Comparison of ENCODE assay signal across 13 cellular contexts in the genomic region with DNA sequence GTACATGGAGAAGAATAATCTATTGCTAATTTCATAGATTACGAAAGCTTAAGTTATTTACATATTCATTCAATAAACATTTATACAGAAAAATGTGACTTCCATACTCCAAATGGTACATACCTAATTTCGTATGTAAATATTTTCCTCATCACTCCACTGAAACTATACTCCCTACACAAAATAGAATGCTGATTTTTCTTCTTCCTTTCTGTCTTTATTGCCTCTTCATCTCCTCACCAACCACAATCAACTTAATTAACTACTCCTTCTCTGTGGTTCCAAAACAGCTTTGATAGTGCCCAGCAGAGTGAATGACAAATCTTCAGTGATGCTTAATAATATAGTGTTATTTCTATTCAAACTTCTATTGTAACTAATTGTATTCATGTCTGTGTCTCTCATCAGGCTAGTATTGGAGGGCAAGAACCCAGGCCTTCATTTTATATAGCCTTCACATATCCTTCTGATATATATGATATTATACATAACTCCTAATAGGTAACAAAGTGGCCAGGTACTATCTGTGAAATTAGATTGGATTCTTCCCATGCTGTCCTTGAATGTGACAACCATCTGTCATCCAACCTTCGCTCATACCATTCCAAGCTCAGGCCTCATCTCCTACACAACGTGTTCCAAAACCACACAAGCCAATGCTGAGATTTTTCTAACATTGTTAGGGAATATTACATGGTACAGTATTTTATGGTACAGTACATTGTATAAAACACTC. TPM values are rescaled to one million over a fixed set of nuclear protein-coding genes. Genes with fewer than 3 reads are reported as not detected.
DNase-seq lines count a peak whose midpoint lies in the region; ATAC-seq and TF ChIP-seq lines count a peak whose summit lies in the region.
"Had no signal": no experiment of that assay in that cellular context is flagged by ENCODE, and none has a peak within 500 bp of the region (broad histone marks: within the 10 kb centered on the region; RNA-seq: fewer than 3 reads in every experiment).

No MANE protein-coding gene starts in this region.

- peaks cover 7% of the 10 kb centered on the region; the same call in 1 of the 2 replicates for H3K36me3 ChIP-seq in DND-41 (ENCODE audit: insufficient read depth, low read length)
- no peaks in the 10 kb centered on the region for H3K36me3 ChIP-seq in Loucy (ENCODE audit: insufficient read depth, low read length)
- H3K36me3 ChIP-seq in endocrine pancreas (ENCODE audit: control insufficient read depth, insufficient read depth, low read length) = no peaks in the 10 kb centered on the region
- H3K36me3 ChIP-seq in sigmoid colon = no peaks in the 10 kb centered on the region

- 88 to 89% methylated on average over 4 of the region's 4 CpGs for WGBS in sigmoid colon, 2 donors

- H3K79me2 ChIP-seq in DND-41 (ENCODE audit: insufficient read depth, low read length) = peaks cover 99% of the 10 kb centered on the region
- peaks cover 100% of the 10 kb centered on the region for H3K79me2 ChIP-seq in Loucy (ENCODE audit: insufficient read depth, low read length)

- no peak overlapping the region for H2AFZ ChIP-seq in DND-41 (ENCODE audit: low read depth, low read length)
- no peak overlapping the region for H2AFZ ChIP-seq in Loucy (ENCODE audit: low read length)

- no peak for TF ChIP-seq EP300 in sigmoid colon (IDR thresholded peaks at IDR 0.05)

- H3K4me2 ChIP-seq in DND-41 (ENCODE audit: insufficient read depth, low read length) (0 out of 2 replicates have a peak overlapping the region, but pooled peaks have one; percentile 12), Loucy (ENCODE audit: low read depth, low read length, poor library complexity, severe bottlenecking) (peak overlapping the region; percentile 99)

- H3K9ac ChIP-seq in DND-41 (ENCODE audit: low read depth, low read length) (no peak overlapping the region), Loucy (ENCODE audit: low read depth, low read length, poor library complexity, severe bottlenecking) (peak overlapping the region; percentile 83), endocrine pancreas (ENCODE audit: control insufficient read depth, insufficient read depth, low read length) (no peak overlapping the region)

- intact Hi-C loops in sigmoid colon (cut with DNase I) = loop anchor here (10.0 kb wide), 1 partner anchor 898 kb away; the partner anchor contains the start of gene KIF5B
- intact Hi-C loops in dorsolateral prefrontal cortex (cut with DNase I) = loop anchor here in 1 of 2 donors (10.0 kb wide), 2 partner anchors 52 to 578 kb away; no protein-coding TSS in a partner anchor

- H4K20me1 ChIP-seq in DND-41 (ENCODE audit: insufficient read depth, low read length) = peaks cover 59% of the 10 kb centered on the region
- H4K20me1 ChIP-seq in Loucy (ENCODE audit: insufficient read depth, low read length, poor library complexity, severe bottlenecking) = peaks cover 98% of the 10 kb centered on the region

- no peak for TF ChIP-seq POLR2A in sigmoid colon (IDR thresholded peaks at IDR 0.05)

- H3K9me2 ChIP-seq in Loucy (replicated peaks; ENCODE audit: low read depth, low read length) = no peaks in the 10 kb centered on the region

- H3K9me3 ChIP-seq in DND-41 (ENCODE audit: insufficient read depth, low read length, severe bottlenecking) (no peaks in the 10 kb centered on the region), Loucy (ENCODE audit: insufficient read depth, low read depth, low read length) (no peaks in the 10 kb centered on the region), endocrine pancreas (ENCODE audit: control insufficient read depth, low read length) (no peaks in the 10 kb centered on the region), sigmoid colon (no peaks in the 10 kb centered on the region)

- no peak for DNase-seq in DND-41
- DNase-seq in sigmoid colon = no peak
- DNase-seq in DMS153 (lab: John Stamatoyannopoulos, UW) = no peak
- DNase-seq in dorsolateral prefrontal cortex = no peak
- DNase-seq: COR-L47; mesendoderm; NCI-H1436 treated with DMSO at 0.1 percent for 48 hours; NCI-H526; SHP77 treated with DMSO at 0.1 percent for 48 hours; stimulated activated CD4-positive, alpha-beta T cell treated with anti-CD3 and anti-CD28 coated beads, Interleukin-4, amount 100 ng/mL, for 4 hours had no signal

- H3K4me3 ChIP-seq in DND-41 (ENCODE audit: low read depth in 1 of 2, low read length in 2 of 2) (no peak overlapping the region), Loucy (ENCODE audit: low read length, poor library complexity, severe bottlenecking) (peak overlapping the region; percentile 85), endocrine pancreas (ENCODE audit: control insufficient read depth, insufficient read depth, low read length) (peak overlapping the region; percentile 98), sigmoid colon (no peak overlapping the region), dorsolateral prefrontal cortex (no peak overlapping the region)

- no peak for ATAC-seq in DND-41 (ENCODE audit: insufficient read depth, low read depth)
- ATAC-seq in GM18502 (IDR thresholded peaks at IDR 0.05; ENCODE audit: poor library complexity, unreplicated experiment) = no peak

- TF ChIP-seq CTCF in DND-41 (IDR thresholded peaks at IDR 0.05; ENCODE audit: borderline replicate concordance, extremely low read depth, low read length, poor library complexity, severe bottlenecking) (no peak), Loucy (conservative IDR thresholded peaks at IDR 0.05; ENCODE audit: low read length) (no peak), sigmoid colon (IDR thresholded peaks at IDR 0.05) (no peak), dorsolateral prefrontal cortex (IDR thresholded peaks at IDR 0.05 in 54 of 56, conservative IDR thresholded peaks at IDR 0.05 in 2 of 56; ENCODE audit: low read depth in 1 of 56, partially characterized antibody in 56 of 56) (no peak)

- H3K4me1 ChIP-seq in DND-41 (ENCODE audit: insufficient read depth, low read length) = peaks cover 73% of the 10 kb centered on the region
- H3K4me1 ChIP-seq in Loucy (ENCODE audit: insufficient read depth, low read length, poor library complexity, severe bottlenecking) = peaks cover 86% of the 10 kb centered on the region
- H3K4me1 ChIP-seq in endocrine pancreas (ENCODE audit: control insufficient read depth, insufficient read depth, low read length) = peaks cover 23% of the 10 kb centered on the region
- peaks cover 0 to 88% (median 79%) of the 10 kb centered on the region in 4 donors for H3K4me1 ChIP-seq in sigmoid colon

- H3K27me3 ChIP-seq in DND-41 (ENCODE audit: insufficient read depth, low read length, poor library complexity) (no peaks in the 10 kb centered on the region), Loucy (ENCODE audit: insufficient read depth, low read length, poor library complexity, severe bottlenecking) (no peaks in the 10 kb centered on the region), endocrine pancreas (ENCODE audit: control insufficient read depth, insufficient read depth, low read length) (no peaks in the 10 kb centered on the region), sigmoid colon (no peaks in the 10 kb centered on the region), dorsolateral prefrontal cortex (no peaks in the 10 kb centered on the region)

- no peak overlapping the region for H3K27ac ChIP-seq in DND-41 (ENCODE audit: low read length)
- H3K27ac ChIP-seq in sigmoid colon = peak overlapping the region; percentile 94 to 99 (median 98)
- H3K27ac ChIP-seq in dorsolateral prefrontal cortex = no peak overlapping the region

- H3F3A ChIP-seq in Loucy (ENCODE audit: low read depth) = 0 out of 2 replicates have a peak, but pooled peaks cover 3% of the 10 kb centered on the region

RNA-seq across cellular contexts. Expression of gene ITGB1, which starts 5.3 kb away (rescaled TPM):
- 1,000 to 10,000 TPM in 1 of 4 donors, 100 to 1,000 TPM in 3; 588 to 1,360 (median 919) TPM for total RNA-seq in sigmoid colon
- polyA plus RNA-seq in sigmoid colon = 100 to 1,000 TPM in 1 of 3 donors, 10 to 100 TPM in 2; 43.8 to 151 (median 50.9) TPM
- 100 to 1,000 TPM in 30 of 120 experiments, 10 to 100 TPM in 90; 45.5 to 146 (median 82.5) TPM for total RNA-seq in dorsolateral prefrontal cortex

Comparison
In these comparisons a context has a peak if more than half of its experiments do, and no peak if none do; other contexts are left out.
1. H3K27ac ChIP-seq: peak in sigmoid colon (4 of 4); none in DND-41 (single experiment) and dorsolateral prefrontal cortex (0 of 59).
2. H3K4me3 ChIP-seq: peak in Loucy (single experiment) and endocrine pancreas (single experiment); none in DND-41 (0 of 2), sigmoid colon (0 of 4) and dorsolateral prefrontal cortex (0 of 59).
3. RNA of gene ITGB1, which starts 5.3 kb away (total RNA-seq): 588 to 1,360 TPM in sigmoid colon; 45.5 to 146 TPM in dorsolateral prefrontal cortex; every median in the first group is over 4 times any median in the second.